8 cellular contexts compared by ENCODE assay signal in genomic region chr1:242179767-242180166, GRCh38.
DNase-seq lines count a peak whose midpoint lies in the region; ATAC-seq and TF ChIP-seq lines count a peak whose summit lies in the region.
"Not testable (repeated sequence)": the region's sequence is repeated elsewhere in the genome, so short reads cannot be mapped to it uniquely, and the experiment has no call there.

No MANE protein-coding gene starts in this region.

- ATAC-seq in GM18861 (IDR thresholded peaks at IDR 0.05; ENCODE audit: unreplicated experiment) = peak; percentile 90
- ATAC-seq in GM19372 (IDR thresholded peaks at IDR 0.05; ENCODE audit: low read depth, unreplicated experiment) = peak; percentile 84
- ATAC-seq in GM21447 (IDR thresholded peaks at IDR 0.05; ENCODE audit: unreplicated experiment) = peak; percentile 81
- ATAC-seq in HG02623 (IDR thresholded peaks at IDR 0.05; ENCODE audit: unreplicated experiment) = peak; percentile 88
- peak; percentile 79 for ATAC-seq in HG03039 (IDR thresholded peaks at IDR 0.05; ENCODE audit: unreplicated experiment)
- peak; percentile 91 for ATAC-seq in HG03354 (IDR thresholded peaks at IDR 0.05; ENCODE audit: poor library complexity, severe bottlenecking, unreplicated experiment)

- TF ChIP-seq CTCF in GM10266 (IDR thresholded peaks at IDR 0.05; ENCODE audit: control insufficient read depth, insufficient read depth, low read depth, missing control alignments) = not testable (repeated sequence)

- peak; percentile 13 for DNase-seq in GM10266 (ENCODE audit: extremely low spot score)

- H3K27ac ChIP-seq in angular gyrus (ENCODE audit: low read depth, low read length) = peak overlapping the region; percentile 99

Comparison
In these comparisons a context has a peak if more than half of its experiments do, and no peak if none do; other contexts are left out.
1. Peak in every context shown above with its lines: DNase-seq, ATAC-seq and H3K27ac ChIP-seq.